19 cellular contexts compared by ENCODE assay signal in the genomic region with DNA sequence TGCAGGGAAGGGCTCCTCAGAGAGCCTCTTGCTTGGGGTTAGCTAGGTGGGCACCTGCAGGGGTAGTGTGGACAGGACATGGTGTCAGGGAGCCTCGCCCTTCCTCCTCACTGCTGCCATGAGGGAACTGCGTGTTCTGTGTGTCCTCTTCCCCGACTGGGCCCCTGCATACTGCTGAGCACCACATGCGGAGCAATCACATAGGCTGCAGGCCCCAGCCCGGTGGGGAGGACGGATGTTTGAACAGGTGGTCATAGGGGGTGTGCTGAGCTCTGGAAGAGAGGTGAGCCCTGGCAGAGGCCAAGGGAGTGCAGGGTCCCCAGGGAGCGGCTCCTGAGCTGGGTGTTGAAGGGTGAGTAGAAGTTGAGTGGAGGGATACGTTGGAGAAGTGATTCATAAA.
"Had no signal": no experiment of that assay in that cellular context is flagged by ENCODE, and none has a peak within 500 bp of the region (broad histone marks: within the 10 kb centered on the region; RNA-seq: fewer than 3 reads in every experiment).

No MANE protein-coding gene starts in this region.

- H3K27me3 Mint-ChIP-seq: type B pancreatic cell had no signal

- H3K4me1 ChIP-seq: prostate gland, right lobe of liver had no signal

- DNase-seq: activated CD4-positive, alpha-beta T cell treated with anti-CD3 and anti-CD28 coated beads for 4 hours; activated effector memory CD4-positive, alpha-beta T cell treated with anti-CD3 and anti-CD28 coated beads, Interleukin-2, amount 50 U/mL, for 16 hours; activated T-cell treated with anti-CD3 and anti-CD28 coated beads, Interleukin-2, amount 50 U/mL, for 1 hour; caudate nucleus; effector CD8-positive, alpha-beta T cell; hippocampal formation; midbrain; nucleus accumbens; right lobe of liver; stimulated activated CD4-positive, alpha-beta T cell treated with anti-CD3 and anti-CD28 coated beads, Interleukin-1b, Interleukin-23, amount 100 ng/mL, for 48 hours; stimulated activated naive CD4-positive, alpha-beta T cell treated with Interleukin-2 at 50 U/mL for 16 hours; SW 1271; T1000 had no signal

- H3K4me3 ChIP-seq: coronary artery, lung, prostate gland, right lobe of liver had no signal

- H3K9me3 ChIP-seq: prostate gland, right lobe of liver had no signal

- H3K27ac Mint-ChIP-seq: type B pancreatic cell had no signal

- H3K4me3 Mint-ChIP-seq: type B pancreatic cell had no signal

- H3K9me3 Mint-ChIP-seq: type B pancreatic cell had no signal

- H3K27me3 ChIP-seq: right lobe of liver had no signal

- H3K27ac ChIP-seq: coronary artery, epithelial cell of prostate, prostate gland, right lobe of liver, VCaP had no signal
